In genomic region chr2:44949329-44950151, GRCh38 we compare ENCODE assay signal across 12 cellular contexts. TPM values are rescaled to one million over a fixed set of nuclear protein-coding genes. Genes with fewer than 3 reads are reported as not detected.
A peak's percentile ranks its signal among the peaks of the same experiment; 100 is the strongest.
DNase-seq lines count a peak whose midpoint lies in the region; ATAC-seq and TF ChIP-seq lines count a peak whose summit lies in the region.
"Had no signal": no experiment of that assay in that cellular context is flagged by ENCODE, and none has a peak within 500 bp of the region (broad histone marks: within the 10 kb centered on the region; RNA-seq: fewer than 3 reads in every experiment).

No MANE protein-coding gene starts in this region.

- CTCF ChIA-PET in Caco-2 (lab: Charles Lee), result interaction anchor here (1.5 kb wide), 1 partner anchor 470 kb away, joined by 3 read pairs; no protein-coding TSS in a partner anchor

- H3K27ac Mint-ChIP-seq in Caco-2 (ENCODE audit: unreplicated experiment), result no peak overlapping the region
- H3K27ac Mint-ChIP-seq: activated CD8-positive, alpha-beta T cell treated with anti-CD3 and anti-CD28 coated beads for 36 hours had no signal

- H3K36me3 ChIP-seq in skeletal muscle satellite cell (ENCODE audit: insufficient read depth, low read length) (no peaks in the 10 kb centered on the region), Caco-2 (ENCODE audit: control insufficient read depth, insufficient read depth, low read length) (no peaks in the 10 kb centered on the region)

- H3K4me2 ChIP-seq in skeletal muscle satellite cell (ENCODE audit: low read length), result peak overlapping the region; percentile 65

- no peaks in the 10 kb centered on the region for H3K9me3 ChIP-seq in skeletal muscle satellite cell (replicated peaks; ENCODE audit: low read length)
- H3K9me3 ChIP-seq in Caco-2, result no peaks in the 10 kb centered on the region

- H3K4me1 Mint-ChIP-seq in Caco-2 (ENCODE audit: low read depth, unreplicated experiment), result peaks cover 8% of the 10 kb centered on the region

- H3K36me3 Mint-ChIP-seq in Caco-2 (ENCODE audit: insufficient read depth, unreplicated experiment), result no peaks in the 10 kb centered on the region
- H3K36me3 Mint-ChIP-seq: IgD-negative memory B cell had no signal

- H3K9ac ChIP-seq in skeletal muscle satellite cell (ENCODE audit: low read depth, low read length), result no peak overlapping the region

- POLR2A ChIA-PET in Caco-2 (lab: Charles Lee), result interaction anchor here (0.7 kb wide), 1 partner anchor 848 kb away, joined by 8 read pairs; no protein-coding TSS in a partner anchor

- intact Hi-C loops in Caco-2 (cut with micrococcal nuclease; ENCODE audit: unreplicated experiment), result no loop called here

- H3K27me3 ChIP-seq in skeletal muscle satellite cell (ENCODE audit: control insufficient read depth, insufficient read depth, low read length) (peaks cover 59% of the 10 kb centered on the region), Caco-2 (replicated peaks; ENCODE audit: control insufficient read depth, insufficient read depth, low read length) (no peaks in the 10 kb centered on the region; the same call in 1 of the 2 replicates)

- no peaks in the 10 kb centered on the region for H3K9me3 Mint-ChIP-seq in Caco-2 (ENCODE audit: unreplicated experiment)
- H3K9me3 Mint-ChIP-seq: activated CD8-positive, alpha-beta T cell treated with anti-CD3 and anti-CD28 coated beads for 36 hours had no signal

- no peak overlapping the region for H3K4me3 Mint-ChIP-seq in Caco-2 (ENCODE audit: unreplicated experiment)
- H3K4me3 Mint-ChIP-seq: activated CD8-positive, alpha-beta T cell treated with anti-CD3 and anti-CD28 coated beads for 36 hours had no signal

- ATAC-seq in GM18502 (IDR thresholded peaks at IDR 0.05; ENCODE audit: poor library complexity, unreplicated experiment), result no peak
- ATAC-seq: activated CD8-positive, alpha-beta T cell treated with anti-CD3 and anti-CD28 coated beads for 36 hours had no signal

- peaks cover 4% of the 10 kb centered on the region for H3K27me3 Mint-ChIP-seq in Caco-2 (ENCODE audit: insufficient read depth, unreplicated experiment)

- TF ChIP-seq CTCF in astrocyte of the spinal cord (IDR thresholded peaks at IDR 0.05; ENCODE audit: low read depth, low read length) (no peak), Caco-2 (IDR thresholded peaks at IDR 0.05; ENCODE audit: insufficient read depth in 1 of 2, low read depth in 1 of 2, low read length in 1 of 2, severe bottlenecking in 1 of 2, unreplicated experiment in 1 of 2) (no peak)

- peak; percentile 70 for DNase-seq in DMS53 (lab: John Stamatoyannopoulos, UW)
- DNase-seq in DMS53 treated with DMSO at 0.1 percent for 48 hours (lab: John Stamatoyannopoulos, UW; ENCODE audit: unreplicated experiment), result no peak
- DNase-seq in astrocyte of the spinal cord (ENCODE audit: low read depth, low spot score), result peak; percentile 45
- peak; percentile 73 for DNase-seq in islet precursor cell
- DNase-seq in Caco-2, result no peak
- no peak for DNase-seq in HPDE6-E6E7 (ENCODE audit: extremely low spot score)
- DNase-seq: activated CD8-positive, alpha-beta T cell treated with anti-CD3 and anti-CD28 coated beads for 36 hours; GOT3; OCI-M1 had no signal

- no TSS peak for BruUV-seq in Caco-2 (replicated peaks; lab: Mats Ljungman, UMichigan)

- in situ Hi-C loops in astrocyte of the spinal cord (cut with HindIII; ENCODE audit: low sequenced_read_pairs), result no loop called here

- H3K4me3 ChIP-seq in astrocyte of the spinal cord (ENCODE audit: low read depth, low read length), result peak overlapping the region; percentile 3
- no peak overlapping the region for H3K4me3 ChIP-seq in skeletal muscle satellite cell (ENCODE audit: low read length)
- no peak overlapping the region for H3K4me3 ChIP-seq in Caco-2 (ENCODE audit: low read depth, low read length)

- H3K4me1 ChIP-seq in skeletal muscle satellite cell (ENCODE audit: control insufficient read depth, insufficient read depth, low read length) (peaks cover 7% of the 10 kb centered on the region), Caco-2 (no peaks in the 10 kb centered on the region)

RNA-seq across cellular contexts. Expression of gene SIX3, which starts 8.0 kb away (rescaled TPM):
- 1.1 and 2.3 TPM in 2 replicates for total RNA-seq in skeletal muscle satellite cell (2012; rRNA removed)
- total RNA-seq in Caco-2 (2022), result not detected in 2 replicates
- total RNA-seq: activated CD8-positive, alpha-beta T cell treated with anti-CD3 and anti-CD28 coated beads for 36 hours had no signal

RNA-seq across cellular contexts. Expression of gene SIX2, which starts 59.7 kb away (rescaled TPM):
- 9.6 and 13.5 TPM in 2 replicates for total RNA-seq in skeletal muscle satellite cell (2012; rRNA removed)
- 0.88 and 1.9 TPM in 2 replicates for total RNA-seq in Caco-2 (2022)
- total RNA-seq: activated CD8-positive, alpha-beta T cell treated with anti-CD3 and anti-CD28 coated beads for 36 hours had no signal

Comparison
In these comparisons a context has a peak if more than half of its experiments do, and no peak if none do; other contexts are left out.
1. DNase-seq: peak in DMS53 (single experiment), astrocyte of the spinal cord (single experiment) and islet precursor cell (single experiment); none in DMS53 treated with DMSO at 0.1 percent for 48 hours (single experiment), Caco-2 (0 of 2) and HPDE6-E6E7 (single experiment).